In genomic region chr5:176154821-176155220, GRCh38 we compare ENCODE assay signal across 8 cellular contexts.
"Had no signal": no experiment of that assay in that cellular context is flagged by ENCODE, and none has a peak within 500 bp of the region (broad histone marks: within the 10 kb centered on the region; RNA-seq: fewer than 3 reads in every experiment).

No MANE protein-coding gene starts in this region.

- FAIRE-seq: H1, H54, HepG2 had no signal

- DNase-seq: H9, HCEC 1CT, KBM-7 had no signal

- H3K9me3 Mint-ChIP-seq: GM23338, H9 had no signal

- H2AFZ ChIP-seq: GM23338 had no signal

- H3K4me3 ChIP-seq: GM23338 had no signal

- ATAC-seq: GM23338, HepG2 had no signal

- H3K4me2 ChIP-seq: GM23338, KMS-11 had no signal

- H3K4me3 Mint-ChIP-seq: GM23338, H9 had no signal

- H3K9ac ChIP-seq: KMS-11 had no signal

- H3K27ac Mint-ChIP-seq: GM23338, H9 had no signal

- H3K27ac ChIP-seq: KMS-11 had no signal
